32 cellular contexts compared by ENCODE assay signal in the genomic region with DNA sequence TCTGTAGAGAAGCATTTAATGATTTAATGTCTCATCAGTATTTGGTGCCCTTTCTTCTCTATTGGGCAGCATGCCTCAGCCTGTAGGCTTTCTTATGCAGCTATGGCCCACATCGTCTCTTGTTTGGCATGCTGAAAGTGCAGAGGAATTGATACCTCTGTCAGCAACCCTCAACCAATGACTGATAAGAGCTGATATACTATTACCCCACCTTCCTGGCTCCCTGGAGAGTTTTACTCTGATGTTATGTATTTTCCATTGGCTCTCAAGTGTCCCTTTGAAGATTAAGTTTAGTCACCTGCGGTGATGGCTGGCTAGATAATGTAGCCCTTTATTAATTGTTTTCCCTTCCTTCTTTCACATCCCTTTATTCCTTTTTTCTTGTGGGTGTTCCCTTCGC. TPM values are rescaled to one million over a fixed set of nuclear protein-coding genes. Genes with fewer than 3 reads are reported as not detected.
"Had no signal": no experiment of that assay in that cellular context is flagged by ENCODE, and none has a peak within 500 bp of the region (broad histone marks: within the 10 kb centered on the region; RNA-seq: fewer than 3 reads in every experiment).

No MANE protein-coding gene starts in this region.

- H3K9ac ChIP-seq: neural progenitor cell, parathyroid adenoma had no signal

- H3K4me3 ChIP-seq: adrenal gland, ascending aorta, cardiac muscle cell, colonic mucosa, dorsolateral prefrontal cortex, gastrocnemius medialis, neural progenitor cell, psoas muscle, right atrium auricular region, smooth muscle cell, suprapubic skin, tibial artery, upper lobe of right lung had no signal

- H3K79me2 ChIP-seq: parathyroid adenoma had no signal

- DNase-seq: activated B cell treated with CpG ODN at 0.5 μM for 24 hours; activated effector memory CD4-positive, alpha-beta T cell treated with Interleukin-2 at 50 U/mL for 16 hours; activated naive CD4-positive, alpha-beta T cell treated with anti-CD3 and anti-CD28 coated beads for 36 hours; activated naive CD8-positive, alpha-beta T cell treated with anti-CD3 and anti-CD28 coated beads for 36 hours; adrenal gland; cerebellar nuclear complex; colonic mucosa; effector memory CD4-positive, alpha-beta T cell; erythroblast; gastrocnemius medialis; head of caudate nucleus; hippocampal formation; naive thymus-derived CD8-positive, alpha-beta T cell; psoas muscle; stimulated activated CD4-positive, alpha-beta T cell treated with anti-CD3 and anti-CD28 coated beads, Interleukin-15, amount 100 ng/mL, for 24 hours; stimulated activated CD4-positive, alpha-beta T cell treated with anti-CD3 and anti-CD28 coated beads, Interleukin-2, amount 100 ng/mL, for 24 hours; stimulated activated naive B cell treated with anti-CD40 and anti-IgM and Interleukin-4, amounts not matched to agents 10 μg/mL and 1 μg/mL and 100 μg/mL, for 72 hours; T-helper 2 cell; tibial artery; upper lobe of right lung had no signal

- H3K27me3 ChIP-seq: adrenal gland, ascending aorta, cardiac muscle cell, colonic mucosa, dorsolateral prefrontal cortex, gastrocnemius medialis, neural progenitor cell, right atrium auricular region, suprapubic skin, tibial artery, upper lobe of right lung had no signal

- H2AFZ ChIP-seq: neural progenitor cell, parathyroid adenoma had no signal

- H3K27ac ChIP-seq: adrenal gland, ascending aorta, cardiac muscle cell, colonic mucosa, dorsolateral prefrontal cortex, gastrocnemius medialis, neural progenitor cell, parathyroid adenoma, psoas muscle, right atrium auricular region, suprapubic skin, tibial artery, upper lobe of right lung had no signal

- H3K36me3 ChIP-seq: adrenal gland, ascending aorta, cardiac muscle cell, colonic mucosa, gastrocnemius medialis, neural progenitor cell, right atrium auricular region, suprapubic skin, tibial artery, upper lobe of right lung had no signal

- H3K4me2 ChIP-seq: neural progenitor cell, smooth muscle cell had no signal

- H3K4me1 ChIP-seq: adrenal gland, ascending aorta, colonic mucosa, gastrocnemius medialis, neural progenitor cell, parathyroid adenoma, psoas muscle, right atrium auricular region, suprapubic skin, tibial artery, upper lobe of right lung had no signal

- H3K9me3 ChIP-seq: adrenal gland, ascending aorta, colonic mucosa, gastrocnemius medialis, psoas muscle, right atrium auricular region, suprapubic skin, tibial artery, upper lobe of right lung had no signal

RNA-seq across cellular contexts. Expression of a gene that starts 41.2 kb away (rescaled TPM):
- total RNA-seq: activated B cell treated with CpG ODN at 0.5 μM for 24 hours; activated naive CD4-positive, alpha-beta T cell treated with anti-CD3 and anti-CD28 coated beads for 36 hours; activated naive CD8-positive, alpha-beta T cell treated with anti-CD3 and anti-CD28 coated beads for 36 hours; adrenal gland; ascending aorta; cardiac muscle cell; colonic mucosa; gastrocnemius medialis; kidney epithelial cell; lower leg skin; naive thymus-derived CD8-positive, alpha-beta T cell; occipital lobe; psoas muscle; right atrium auricular region; smooth muscle cell; suprapubic skin; upper lobe of right lung had no signal
- polyA plus RNA-seq: adrenal gland; cardiac muscle cell; immature natural killer cell; naive thymus-derived CD8-positive, alpha-beta T cell; psoas muscle; smooth muscle cell had no signal
